ENCODE assay signal across 12 cellular contexts in genomic region chr6:56714273-56714672, GRCh38.
DNase-seq lines count a peak whose midpoint lies in the region; ATAC-seq and TF ChIP-seq lines count a peak whose summit lies in the region.
"Had no signal": no experiment of that assay in that cellular context is flagged by ENCODE, and none has a peak within 500 bp of the region (broad histone marks: within the 10 kb centered on the region; RNA-seq: fewer than 3 reads in every experiment).

No MANE protein-coding gene starts in this region.

- H3K9ac ChIP-seq in HCT116 (ENCODE audit: low read length), result peak overlapping the region; percentile 48

- H3K27ac Mint-ChIP-seq in WTC11, result peak overlapping the region; percentile 36; the same call in 1 of the 2 replicates
- H3K27ac Mint-ChIP-seq: activated naive CD8-positive, alpha-beta T cell had no signal

- H3K27ac ChIP-seq in HCT116 (ENCODE audit: low read depth, low read length) (peak overlapping the region; percentile 99), right atrium auricular region (peak overlapping the region; percentile 19 to 74), tibial artery (peak overlapping the region; percentile 30 to 47), gastrocnemius medialis (peak overlapping the region in 2 of 4 donors; percentile 56 to 64)

- ATAC-seq in HCT116 (peak; percentile 5), WTC11 (peak; percentile 12; the same call in 1 of the 2 replicates), gastrocnemius medialis (no peak)

- peaks cover 11% of the 10 kb centered on the region for H3K9me3 Mint-ChIP-seq in WTC11

- peaks cover 11% of the 10 kb centered on the region for H3K36me3 Mint-ChIP-seq in WTC11
- H3K36me3 Mint-ChIP-seq: activated naive CD8-positive, alpha-beta T cell had no signal

- no peaks in the 10 kb centered on the region for H4K20me1 ChIP-seq in HCT116 (ENCODE audit: insufficient read depth)

- no peak overlapping the region for H3K4me3 Mint-ChIP-seq in WTC11
- H3K4me3 Mint-ChIP-seq: activated naive CD8-positive, alpha-beta T cell had no signal

- CTCF ChIA-PET in HCT116 (lab: Charles Lee) (interaction anchor here (1.0 to 5.5 kb wide), 4 partner anchors 15 to 611 kb away, joined by 3 to 29 read pairs (median 7); no protein-coding TSS in a partner anchor), WTC11 (lab: Charles Lee) (interaction anchor here (2.3 to 6.5 kb wide), 3 partner anchors 130 to 189 kb away, joined by 7 to 66 read pairs (median 9); no protein-coding TSS in a partner anchor)

- no peak overlapping the region for H2AFZ ChIP-seq in HCT116 (ENCODE audit: low read depth, low read length, poor library complexity, severe bottlenecking)

- H3K4me1 ChIP-seq in HCT116 (ENCODE audit: control insufficient read depth in 1 of 2, insufficient read depth in 2 of 2, low read length in 2 of 2) (peaks cover 87 to 91% of the 10 kb centered on the region in 2 experiments), right atrium auricular region (peaks cover 0 to 32% of the 10 kb centered on the region in 2 donors), tibial artery (peaks cover 0 to 38% (median 23%) of the 10 kb centered on the region in 4 donors), gastrocnemius medialis (peaks cover 47 to 57% of the 10 kb centered on the region in 2 donors)

- peak overlapping the region; percentile 78 for H3K4me2 ChIP-seq in HCT116 (ENCODE audit: low read length)

- H3K4me3 ChIP-seq in HCT116 (replicated peaks in 1 of 2; ENCODE audit: low read depth in 1 of 2, low read length in 2 of 2) (0 out of 4 replicates have a peak overlapping the region, but pooled peaks of 1 of the 2 experiments have one; percentile 1), right atrium auricular region (no peak overlapping the region), tibial artery (no peak overlapping the region), gastrocnemius medialis (no peak overlapping the region)

- peaks cover 0 to 1% of the 10 kb centered on the region in 2 experiments; a peak in 1 of 4 replicates for H3K9me3 ChIP-seq in HCT116 (ENCODE audit: control insufficient read depth in 1 of 2, insufficient read depth in 1 of 2, low read depth in 1 of 2, low read length in 2 of 2)
- no peaks in the 10 kb centered on the region for H3K9me3 ChIP-seq in right atrium auricular region
- H3K9me3 ChIP-seq in tibial artery, result no peaks in the 10 kb centered on the region
- H3K9me3 ChIP-seq in gastrocnemius medialis, result no peaks in the 10 kb centered on the region

- POLR2A ChIA-PET in HCT116 (lab: Charles Lee), result interaction anchor here (1.0 to 3.8 kb wide), 2 partner anchors 12 to 15 kb away, joined by 3 to 21 read pairs; no protein-coding TSS in a partner anchor
- POLR2A ChIA-PET in WTC11 (lab: Charles Lee), result no interaction called here

- DNase-seq in HCT116 (ENCODE audit: low read depth, low spot score), result no peak
- no peak for DNase-seq in WTC11 (ENCODE audit: low spot score)
- DNase-seq in right atrium auricular region (ENCODE audit: low spot score), result no peak
- DNase-seq in tibial artery, result no peak
- DNase-seq in NCI-H2227 (lab: John Stamatoyannopoulos, UW; ENCODE audit: unreplicated experiment), result no peak
- DNase-seq in gastrocnemius medialis, result no peak
- DNase-seq in inferior parietal cortex (ENCODE audit: extremely low spot score), result no peak
- DNase-seq: activated CD4-positive, alpha-beta T cell treated with anti-CD3 and anti-CD28 coated beads, Interleukin-2, amount 50 U/mL, for 48 hours; DND-41; NCI-H1048; NCI-H774 had no signal

- H3K27me3 Mint-ChIP-seq in WTC11 (ENCODE audit: low read depth), result no peaks in the 10 kb centered on the region

- intact Hi-C loops in HCT116 (cut with micrococcal nuclease) (loop anchor here (5.0 kb wide), 1 partner anchor 603 kb away; the partner anchor contains the start of gene PRIM2), tibial artery (cut with DNase I; ENCODE audit: low total_unique reads) (no loop called here), gastrocnemius medialis (cut with DNase I; ENCODE audit: low total_unique reads) (loop anchor here (5.0 kb wide), 1 partner anchor 43 kb away; no protein-coding TSS in a partner anchor)

- H3K79me2 ChIP-seq in HCT116 (ENCODE audit: insufficient read depth, low read length), result peaks cover 83% of the 10 kb centered on the region

- H3K27me3 ChIP-seq in HCT116 (ENCODE audit: insufficient read depth, low read length) (no peaks in the 10 kb centered on the region), right atrium auricular region (no peaks in the 10 kb centered on the region), tibial artery (no peaks in the 10 kb centered on the region), gastrocnemius medialis (no peaks in the 10 kb centered on the region)

- RAD21 ChIA-PET in HCT116 (lab: Charles Lee; ENCODE audit: low non-redundant PET in 1 of 2, low total read pairs in 2 of 2, uncharacterized antibody in 2 of 2, unreplicated experiment in 2 of 2), result no interaction called here

- peaks cover 0 to 9% of the 10 kb centered on the region in 2 experiments; a peak in 2 of 4 replicates for H3K36me3 ChIP-seq in HCT116 (ENCODE audit: control insufficient read depth in 1 of 2, insufficient read depth in 2 of 2, low read length in 2 of 2)
- H3K36me3 ChIP-seq in right atrium auricular region, result no peaks in the 10 kb centered on the region
- no peaks in the 10 kb centered on the region for H3K36me3 ChIP-seq in tibial artery
- no peaks in the 10 kb centered on the region for H3K36me3 ChIP-seq in gastrocnemius medialis

- BruUV-seq in HCT116 (replicated peaks; lab: Mats Ljungman, UMichigan), result no TSS peak

- TF ChIP-seq CTCF in HCT116 (IDR thresholded peaks at IDR 0.05 in 2 of 3, conservative IDR thresholded peaks at IDR 0.05 in 1 of 3; ENCODE audit: borderline replicate concordance in 1 of 3, insufficient read depth in 1 of 3, low read depth in 2 of 3, low read length in 2 of 3) (0 out of 6 replicates have a peak, but pooled peaks of 1 of the 3 experiments have one; percentile 7), WTC11 (IDR thresholded peaks at IDR 0.05) (no peak), right atrium auricular region (IDR thresholded peaks at IDR 0.05) (no peak), tibial artery (IDR thresholded peaks at IDR 0.05) (no peak), gastrocnemius medialis (IDR thresholded peaks at IDR 0.05 in 4 of 5, conservative IDR thresholded peaks at IDR 0.05 in 1 of 5) (no peak)

- TF ChIP-seq POLR2A in HCT116 (IDR thresholded peaks at IDR 0.05; ENCODE audit: borderline replicate concordance, extremely low read depth, insufficient read depth, insufficient read length) (no peak), gastrocnemius medialis (IDR thresholded peaks at IDR 0.05) (no peak)

- no peaks in the 10 kb centered on the region for H3K9me2 ChIP-seq in HCT116 (ENCODE audit: insufficient read depth)

- in situ Hi-C loops in gastrocnemius medialis (cut with MboI; ENCODE audit: low sequenced_read_pairs in 4 of 4), result loop anchor here in 1 of 4 donors (10.0 kb wide), 1 partner anchor 51 kb away; no protein-coding TSS in a partner anchor

- no peak for TF ChIP-seq RAD21 in HCT116 (IDR thresholded peaks at IDR 0.05; ENCODE audit: low read depth)

- H3K4me1 Mint-ChIP-seq in WTC11, result peaks cover 78% of the 10 kb centered on the region

TF ChIP-seq in HCT116, 20 proteins besides CTCF, POLR2A, EP300 and RAD21 (continues in another document):
- TF ChIP-seq EZH2phosphoT487 (IDR thresholded peaks at IDR 0.05; ENCODE audit: borderline replicate concordance) (no peak), ZFX (IDR thresholded peaks at IDR 0.05) (no peak), SP1 (IDR thresholded peaks at IDR 0.05; ENCODE audit: low read depth) (no peak), SIN3A (IDR thresholded peaks at IDR 0.05; ENCODE audit: low read depth) (no peak), MAX (IDR thresholded peaks at IDR 0.05) (no peak), JUND (IDR thresholded peaks at IDR 0.05) (no peak), ATF3 (IDR thresholded peaks at IDR 0.05) (no peak)

TF ChIP-seq in WTC11, 78 proteins besides CTCF, POLR2A, EP300 and RAD21:
- TF ChIP-seq MXD4 (CRISPR knock-in tag; IDR thresholded peaks at IDR 0.05; ENCODE audit: borderline replicate concordance), result no peak
- TF ChIP-seq TEAD1 (CRISPR knock-in tag; IDR thresholded peaks at IDR 0.05), result no peak

Comparison
In these comparisons a context has a peak if more than half of its experiments do, and no peak if none do; other contexts are left out.
1. ATAC-seq: peak in HCT116 (single experiment) and WTC11 (single experiment); none in gastrocnemius medialis (0 of 2).